10 cellular contexts compared by ENCODE assay signal in the genomic region with DNA sequence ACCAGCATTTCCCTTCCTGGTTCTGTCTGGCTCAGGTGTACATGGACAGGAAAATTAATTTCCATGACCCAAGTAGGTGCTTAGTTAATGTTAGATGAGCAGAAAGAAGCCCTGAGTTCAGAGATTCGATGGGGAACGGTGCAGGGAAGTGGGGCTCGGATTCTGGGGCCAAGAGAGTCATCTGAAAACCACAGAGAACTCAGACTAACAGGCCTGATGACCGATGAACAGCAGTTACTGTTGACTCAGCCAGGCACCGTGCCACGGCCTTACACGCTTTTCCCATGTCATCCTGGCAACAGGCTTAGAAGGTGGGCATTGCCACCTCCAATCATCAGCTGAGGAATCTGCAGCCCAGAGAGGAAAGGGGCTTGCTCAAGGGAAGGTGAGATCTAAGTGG. TPM values are rescaled to one million over a fixed set of nuclear protein-coding genes. Genes with fewer than 3 reads are reported as not detected.
DNase-seq lines count a peak whose midpoint lies in the region; ATAC-seq and TF ChIP-seq lines count a peak whose summit lies in the region.
"Not testable (repeated sequence)": the region's sequence is repeated elsewhere in the genome, so short reads cannot be mapped to it uniquely, and the experiment has no call there.
"Had no signal": no experiment of that assay in that cellular context is flagged by ENCODE, and none has a peak within 500 bp of the region (broad histone marks: within the 10 kb centered on the region; RNA-seq: fewer than 3 reads in every experiment).

No MANE protein-coding gene starts in this region.

- peaks cover 7 to 17% of the 10 kb centered on the region in 2 donors for H3K36me3 ChIP-seq in body of pancreas (replicated peaks in 1 of 2; ENCODE audit: insufficient read depth in 1 of 2, low read depth in 2 of 2)
- peaks cover 19 to 94% (median 79%) of the 10 kb centered on the region in 6 donors for H3K36me3 ChIP-seq in spleen

- intact Hi-C loops in body of pancreas (cut with DNase I): loop anchor here (5.0 kb wide), 1 partner anchor 324 kb away; no protein-coding TSS in a partner anchor
- intact Hi-C loops in spleen (cut with DNase I; ENCODE audit: low total_unique reads): loop anchor here (5.0 kb wide), 1 partner anchor 324 kb away; no protein-coding TSS in a partner anchor

- not testable (repeated sequence) for H3K4me3 ChIP-seq in body of pancreas; fibroblast of pulmonary artery (replicated peaks; ENCODE audit: low read depth, low read length); spleen

- in situ Hi-C loops in GM13976 (cut with MboI; ENCODE audit: low sequenced_read_pairs, unreplicated experiment): loop anchor here (5.0 kb wide), 1 partner anchor 319 kb away; no protein-coding TSS in a partner anchor

- H3K27ac ChIP-seq in VCaP (peak overlapping the region; percentile 36), body of pancreas (peak overlapping the region; percentile 57 to 68 (median 66))
- H3K27ac ChIP-seq in spleen: not testable (repeated sequence)

- peak; percentile 25 for ATAC-seq in body of pancreas

- H3K4me1 ChIP-seq in body of pancreas: peaks cover 16% of the 10 kb centered on the region
- H3K4me1 ChIP-seq in spleen: not testable (repeated sequence)

- TF ChIP-seq CTCF in GM13976 (IDR thresholded peaks at IDR 0.05; ENCODE audit: borderline replicate concordance, control extremely low read depth, extremely low read depth, insufficient read depth, missing control alignments); VCaP (conservative IDR thresholded peaks at IDR 0.05); body of pancreas (IDR thresholded peaks at IDR 0.05); fibroblast of pulmonary artery (IDR thresholded peaks at IDR 0.05; ENCODE audit: low read length, missing control alignments); spleen (IDR thresholded peaks at IDR 0.05 in 8 of 11, conservative IDR thresholded peaks at IDR 0.05 in 3 of 11): not testable (repeated sequence)

- H3K9me3 ChIP-seq in body of pancreas, spleen: not testable (repeated sequence)

- 40 to 48% methylated on average over 7 of the region's 7 CpGs for WGBS in body of pancreas, 2 donors
- 81 to 92% (median 88%) methylated on average over 7 of the region's 7 CpGs for WGBS in spleen, 5 donors

- DNase-seq in AG08395 (ENCODE audit: low spot score): peak; percentile 97
- DNase-seq in GM13976 (ENCODE audit: low spot score): peak; percentile 46
- peak; percentile 62 for DNase-seq in NCI-H2029 treated with DMSO at 0.1 percent for 48 hours (lab: John Stamatoyannopoulos, UW)
- peak; percentile 68 to 94 (median 84) for DNase-seq in body of pancreas
- DNase-seq in fibroblast of pulmonary artery (ENCODE audit: low read depth): peak; percentile 33
- peak; percentile 90 for DNase-seq in mesenteric fat pad (ENCODE audit: low spot score)
- DNase-seq in spleen: peak; percentile 73

- not testable (repeated sequence) for TF ChIP-seq POLR2A in body of pancreas (IDR thresholded peaks at IDR 0.05); spleen (IDR thresholded peaks at IDR 0.05)

- H3K27me3 ChIP-seq in body of pancreas; spleen (replicated peaks in 1 of 7): not testable (repeated sequence)

RNA-seq across cellular contexts. Expression of gene NBPF1, which starts 10.0 kb away (rescaled TPM):
- total RNA-seq in body of pancreas (10 to 100 TPM; 22.3 to 41.5 TPM), mesenteric fat pad (25.8 TPM), spleen (10 to 100 TPM; 22.0 to 60.7 (median 33.7) TPM)
- polyA plus RNA-seq in spleen: 1 to 10 TPM; 1.3 to 7.2 (median 2.9) TPM

RNA-seq across cellular contexts. Expression of gene RNU1-3, which starts 43.4 kb away (rescaled TPM):
- total RNA-seq in body of pancreas: over 10,000 TPM in 1 of 2 donors, under 1 TPM in 1; under 0.01 to 15,479 TPM
- total RNA-seq in mesenteric fat pad: 6,165 TPM
- 1,000 to 10,000 TPM in 4 of 7 donors, under 1 TPM in 3; under 0.01 to 8,075 (median 6,234) TPM for total RNA-seq in spleen
- not detected for polyA plus RNA-seq in spleen
- total RNA-seq: H4 had no signal
- polyA plus RNA-seq: IgD-negative memory B cell had no signal

Comparison
In these comparisons a context has a peak if more than half of its experiments do, and no peak if none do; other contexts are left out.
1. DNase-seq: peak in every context shown above with its lines; median percentile 97 in AG08395; 90 in mesenteric fat pad; 84 in body of pancreas; 73 in spleen; 62 in NCI-H2029 treated with DMSO at 0.1 percent for 48 hours; 46 in GM13976; 33 in fibroblast of pulmonary artery.